ENCODE assay signal across 7 cellular contexts in genomic region chr10:3471927-3472704, GRCh38.
DNase-seq lines count a peak whose midpoint lies in the region; ATAC-seq and TF ChIP-seq lines count a peak whose summit lies in the region.

No MANE protein-coding gene starts in this region.

- POLR2A ChIA-PET in IMR-90 (lab: Charles Lee; ENCODE audit: unreplicated experiment): interaction anchor here (0.6 to 0.9 kb wide), 3 partner anchors 303 to 445 kb away, joined by 3 to 4 read pairs (median 4); partner anchors contain the start of gene KLF6

- H3K14ac ChIP-seq in IMR-90 (replicated peaks; ENCODE audit: low read depth, low read length): peak overlapping the region; percentile 69

- intact Hi-C loops in IMR-90 (cut with micrococcal nuclease): no loop called here

- CTCF ChIA-PET in IMR-90 (lab: Yijun Ruan, JAX): interaction anchor here (1.2 kb wide), 1 partner anchor 279 kb away, joined by 5 read pairs; no protein-coding TSS in a partner anchor

- peak overlapping the region; percentile 43 for H4K5ac ChIP-seq in IMR-90 (ENCODE audit: low read depth, low read length)

- H3K9me3 ChIP-seq in IMR-90 (ENCODE audit: control insufficient read depth, insufficient read depth, low read length): no peaks in the 10 kb centered on the region
- H3K9me3 ChIP-seq in stomach smooth muscle (ENCODE audit: control insufficient read depth in 2 of 2, low read length in 2 of 2): no peaks in the 10 kb centered on the region

- no peak for TF ChIP-seq POLR2A in IMR-90 (IDR thresholded peaks at IDR 0.05; ENCODE audit: low read depth, low read length)

- H3K36me3 ChIP-seq in IMR-90 (ENCODE audit: control insufficient read depth, insufficient read depth, low read length): no peaks in the 10 kb centered on the region
- no peaks in the 10 kb centered on the region for H3K36me3 ChIP-seq in stomach smooth muscle (ENCODE audit: control insufficient read depth in 2 of 2, insufficient read depth in 2 of 2, low read length in 2 of 2)

- H3K27ac ChIP-seq in IMR-90 (ENCODE audit: insufficient read depth, low read length) (peak overlapping the region; percentile 81; the same call in 1 of the 2 replicates), stomach smooth muscle (ENCODE audit: low read length) (peak overlapping the region; percentile 61)

- peaks cover 20% of the 10 kb centered on the region for H3K9me1 ChIP-seq in IMR-90 (ENCODE audit: insufficient read depth, low read length)

- no peak overlapping the region for H2AFZ ChIP-seq in IMR-90 (replicated peaks; ENCODE audit: low read length, poor library complexity)

- peak overlapping the region; percentile 28 to 82; a peak in 3 of 4 replicates for H4K8ac ChIP-seq in IMR-90 (ENCODE audit: low read depth in 2 of 2, low read length in 2 of 2)

- no peak for DNase-seq in IMR-90
- peak in 45 of 58 donors; percentile 12 to 89 (median 58) for DNase-seq in anterior cingulate cortex (lab: John Stamatoyannopoulos, UW)
- DNase-seq in left lobe of liver (ENCODE audit: low spot score): no peak
- DNase-seq in stimulated activated CD4-positive, alpha-beta T cell treated with anti-CD3 and anti-CD28 coated beads, Interleukin-1b, Interleukin-23, amount 100 ng/mL, for 48 hours: no peak
- no peak for DNase-seq in NCI-H146 treated with DMSO at 0.1 percent for 48 hours (lab: John Stamatoyannopoulos, UW; ENCODE audit: unreplicated experiment)
- no peak for DNase-seq in stimulated activated CD4-positive, alpha-beta T cell treated with anti-CD3 and anti-CD28 coated beads, Interleukin-4, amount 100 ng/mL, for 24 hours

- WGBS in IMR-90 (ENCODE audit: extremely low coverage in 2 of 2, insufficient read length in 1 of 2), 2 experiments: 80% methylated on average over 1 of the region's 19 CpGs; no CpG with 5 or more reads in 1 of the 2 experiments

- peaks cover 0 to 8% of the 10 kb centered on the region in 2 experiments; a peak in 2 of 4 replicates for H3K79me1 ChIP-seq in IMR-90 (ENCODE audit: low read depth in 1 of 2, low read length in 2 of 2)

- H3K27me3 ChIP-seq in IMR-90 (ENCODE audit: control insufficient read depth, insufficient read depth, low read length) (no peaks in the 10 kb centered on the region), stomach smooth muscle (ENCODE audit: control insufficient read depth in 1 of 2, insufficient read depth in 2 of 2, low read length in 2 of 2) (no peaks in the 10 kb centered on the region)

- peaks cover 19% of the 10 kb centered on the region for H3K4me1 ChIP-seq in IMR-90 (ENCODE audit: control insufficient read depth, insufficient read depth, low read length)
- H3K4me1 ChIP-seq in stomach smooth muscle (ENCODE audit: control insufficient read depth, insufficient read depth, low read length): peaks cover 27% of the 10 kb centered on the region

- H3K56ac ChIP-seq in IMR-90 (ENCODE audit: extremely low read depth, insufficient read depth, low read length): no peak overlapping the region

- no peak overlapping the region for H3K9ac ChIP-seq in IMR-90 (ENCODE audit: low read depth, low read length)
- peak overlapping the region in 1 of 2 donors; percentile 38 for H3K9ac ChIP-seq in stomach smooth muscle (ENCODE audit: low read length in 2 of 2)

- peak overlapping the region; percentile 41; the same call in 1 of the 2 replicates for H3K23ac ChIP-seq in IMR-90 (ENCODE audit: low read depth, low read length)

- H3K18ac ChIP-seq in IMR-90 (ENCODE audit: low read depth, low read length): peak overlapping the region; percentile 85

- H3K4ac ChIP-seq in IMR-90 (ENCODE audit: low read depth, low read length): peak overlapping the region; percentile 82

- H2BK120ac ChIP-seq in IMR-90 (ENCODE audit: low read depth, low read length): peak overlapping the region; percentile 89

- peaks cover 3% of the 10 kb centered on the region for H4K20me1 ChIP-seq in IMR-90 (ENCODE audit: insufficient read depth, low read length)

- H4K91ac ChIP-seq in IMR-90 (ENCODE audit: insufficient read depth, low read depth, low read length): peak overlapping the region; percentile 69

- no peak for TF ChIP-seq RAD21 in IMR-90 (IDR thresholded peaks at IDR 0.05; ENCODE audit: low read length)

- dilution Hi-C loops in IMR-90 (cut with HindIII; ENCODE audit: low sequenced_read_pairs, unreplicated experiment): no loop called here

- H3K4me3 ChIP-seq in IMR-90 (ENCODE audit: insufficient read depth, low read depth, low read length): no peak overlapping the region
- peak overlapping the region; percentile 3 to 54 for H3K4me3 ChIP-seq in stomach smooth muscle (ENCODE audit: low read length in 2 of 2)

- peak overlapping the region; percentile 69 for H2BK20ac ChIP-seq in IMR-90 (ENCODE audit: low read depth, low read length)

- H3K4me2 ChIP-seq in IMR-90 (ENCODE audit: low read depth, low read length): no peak overlapping the region

- H2BK5ac ChIP-seq in IMR-90 (ENCODE audit: low read depth, low read length, poor library complexity, severe bottlenecking): peak overlapping the region; percentile 12

- peak overlapping the region; percentile 71; the same call in 2 of the 3 replicates for H2BK15ac ChIP-seq in IMR-90 (ENCODE audit: low read depth, low read length)

- H2AK5ac ChIP-seq in IMR-90 (ENCODE audit: low read depth, low read length): peak overlapping the region; percentile 77

- in situ Hi-C loops in IMR-90 (cut with MboI; ENCODE audit: low sequenced_read_pairs): no loop called here

- ATAC-seq in IMR-90 (ENCODE audit: low read depth) (no peak), left lobe of liver (peak; percentile 26)

- no peak for TF ChIP-seq CTCF in IMR-90 (conservative IDR thresholded peaks at IDR 0.05; ENCODE audit: low read depth, low read length)

- peak overlapping the region; percentile 62 for H2AK9ac ChIP-seq in IMR-90 (replicated peaks; ENCODE audit: low read depth, low read length, poor library complexity)

- BruUV-seq in IMR-90 (replicated peaks; lab: Mats Ljungman, UMichigan): no TSS peak

TF ChIP-seq in IMR-90, 13 proteins besides CTCF, POLR2A, EP300 and RAD21:
- TF ChIP-seq USF2 (IDR thresholded peaks at IDR 0.05; ENCODE audit: low read depth, low read length) (no peak), MAZ (IDR thresholded peaks at IDR 0.05; ENCODE audit: borderline replicate concordance, low read depth, low read length) (no peak), BHLHE40 (IDR thresholded peaks at IDR 0.05; ENCODE audit: low read depth, low read length) (no peak), RCOR1 (IDR thresholded peaks at IDR 0.05; ENCODE audit: insufficient replicate concordance, low read length) (no peak), MAFK (IDR thresholded peaks at IDR 0.05; ENCODE audit: low read depth, low read length) (no peak), MXI1 (IDR thresholded peaks at IDR 0.05; ENCODE audit: borderline replicate concordance, low read depth, low read length) (no peak), RFX5 (IDR thresholded peaks at IDR 0.05; ENCODE audit: low read depth, low read length) (no peak), SMC3 (IDR thresholded peaks at IDR 0.05; ENCODE audit: low read depth, low read length) (no peak), FOS (IDR thresholded peaks at IDR 0.05; ENCODE audit: low read depth, low read length) (no peak)

Comparison
In these comparisons a context has a peak if more than half of its experiments do, and no peak if none do; other contexts are left out.
1. DNase-seq: peak in anterior cingulate cortex (45 of 58); none in IMR-90 (single experiment), left lobe of liver (single experiment), stimulated activated CD4-positive, alpha-beta T cell treated with anti-CD3 and anti-CD28 coated beads, Interleukin-1b, Interleukin-23, amount 100 ng/mL, for 48 hours (single experiment), NCI-H146 treated with DMSO at 0.1 percent for 48 hours (single experiment) and stimulated activated CD4-positive, alpha-beta T cell treated with anti-CD3 and anti-CD28 coated beads, Interleukin-4, amount 100 ng/mL, for 24 hours (single experiment).